Comparison of ENCODE assay signal across 1 cellular context in genomic region chr4:183326853-183327252, GRCh38.
TF ChIP-seq lines count a peak whose summit lies in the region.

No MANE protein-coding gene starts in this region.

TF ChIP-seq in K562, 482 proteins besides CTCF, POLR2A, EP300 and RAD21 (continues in another document):
- no peak for TF ChIP-seq MECOM (CRISPR knock-in tag; IDR thresholded peaks at IDR 0.05)
- TF ChIP-seq SRSF3 (IDR thresholded peaks at IDR 0.05; ENCODE audit: insufficient read depth, low read length) = no peak
- no peak for TF ChIP-seq CEBPG (CRISPR knock-in tag; IDR thresholded peaks at IDR 0.05)
- TF ChIP-seq CEBPG (tag; conservative IDR thresholded peaks at IDR 0.05 in 1 of 2, IDR thresholded peaks at IDR 0.05 in 1 of 2) = 0 out of 4 replicates have a peak, but pooled peaks of 1 of the 2 experiments have one; percentile 18
- TF ChIP-seq NRF1 (conservative IDR thresholded peaks at IDR 0.05 in 1 of 2, IDR thresholded peaks at IDR 0.05 in 1 of 2) = no peak
- TF ChIP-seq, protein P1, sequence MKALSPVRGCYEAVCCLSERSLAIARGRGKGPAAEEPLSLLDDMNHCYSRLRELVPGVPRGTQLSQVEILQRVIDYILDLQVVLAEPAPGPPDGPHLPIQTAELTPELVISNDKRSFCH (CRISPR knock-in tag; IDR thresholded peaks at IDR 0.05) = no peak
- TF ChIP-seq, protein P1 (tag; IDR thresholded peaks at IDR 0.05) = no peak
- no peak for TF ChIP-seq SNRNP70 (optimal IDR thresholded peaks at IDR 0.05; ENCODE audit: low read depth, low read length)
- no peak for TF ChIP-seq TCF7 (IDR thresholded peaks at IDR 0.05; ENCODE audit: borderline replicate concordance)
- no peak for TF ChIP-seq ZNF75A (CRISPR knock-in tag; IDR thresholded peaks at IDR 0.05)
- TF ChIP-seq ZBTB40 (IDR thresholded peaks at IDR 0.05) = no peak
- TF ChIP-seq ZBTB40 (CRISPR knock-in tag; IDR thresholded peaks at IDR 0.05) = no peak
- TF ChIP-seq JUND (IDR thresholded peaks at IDR 0.05; ENCODE audit: borderline replicate concordance, low read depth, low read length) = peak; percentile 14; the same call in 1 of the 2 replicates
- TF ChIP-seq JUND (tag; IDR thresholded peaks at IDR 0.05; ENCODE audit: borderline replicate concordance, low read depth, low read length) = no peak; the same call in 2 of the 3 replicates
- no peak for TF ChIP-seq ZNF253 (CRISPR knock-in tag; conservative IDR thresholded peaks at IDR 0.05)
- no peak for TF ChIP-seq MAZ (CRISPR knock-in tag; conservative IDR thresholded peaks at IDR 0.05 in 1 of 2, IDR thresholded peaks at IDR 0.05 in 1 of 2)
- no peak for TF ChIP-seq NONO (IDR thresholded peaks at IDR 0.05; ENCODE audit: low read depth in 2 of 2, low read length in 1 of 2)
- TF ChIP-seq ZNF3 (CRISPR knock-in tag; IDR thresholded peaks at IDR 0.05) = no peak
- no peak for TF ChIP-seq ARID2 (IDR thresholded peaks at IDR 0.05)
- TF ChIP-seq SAP30 (IDR thresholded peaks at IDR 0.05; ENCODE audit: borderline replicate concordance, insufficient read depth, low read depth, low read length, poor library complexity, severe bottlenecking) = no peak
- TF ChIP-seq POLR2B (IDR thresholded peaks at IDR 0.05; ENCODE audit: low read depth, partially characterized antibody) = no peak
- TF ChIP-seq ZNF324 (CRISPR knock-in tag; IDR thresholded peaks at IDR 0.05) = no peak
- no peak for TF ChIP-seq TAF15 (IDR thresholded peaks at IDR 0.05; ENCODE audit: low read depth, low read length)
- TF ChIP-seq ZNF445 (CRISPR knock-in tag; IDR thresholded peaks at IDR 0.05; ENCODE audit: low read depth) = no peak
- TF ChIP-seq NCOR1 (IDR thresholded peaks at IDR 0.05) = no peak
- no peak for TF ChIP-seq SMAD3 (CRISPR knock-in tag; conservative IDR thresholded peaks at IDR 0.05)
- TF ChIP-seq RFX7 (CRISPR knock-in tag; IDR thresholded peaks at IDR 0.05) = no peak
- TF ChIP-seq PHTF2 (CRISPR knock-in tag; IDR thresholded peaks at IDR 0.05) = no peak
- no peak for TF ChIP-seq UBTF (IDR thresholded peaks at IDR 0.05; ENCODE audit: borderline replicate concordance in 1 of 2, low read depth in 2 of 2, low read length in 2 of 2)
- no peak for TF ChIP-seq ATF2 (CRISPR knock-in tag; IDR thresholded peaks at IDR 0.05)
- TF ChIP-seq CCNT2 (IDR thresholded peaks at IDR 0.05; ENCODE audit: borderline replicate concordance, extremely low read depth, insufficient read length, low read depth, low read length) = no peak
- TF ChIP-seq BCLAF1 (IDR thresholded peaks at IDR 0.05; ENCODE audit: borderline replicate concordance in 1 of 2, control insufficient read depth in 1 of 2, low read depth in 2 of 2, low read length in 1 of 2) = no peak
- peak; percentile 20 for TF ChIP-seq PRDM10 (IDR thresholded peaks at IDR 0.05; ENCODE audit: partially characterized antibody)
- no peak for TF ChIP-seq TCF15 (CRISPR knock-in tag; IDR thresholded peaks at IDR 0.05)
- TF ChIP-seq SP1 (CRISPR knock-in tag; IDR thresholded peaks at IDR 0.05) = no peak
- TF ChIP-seq, protein P2, sequence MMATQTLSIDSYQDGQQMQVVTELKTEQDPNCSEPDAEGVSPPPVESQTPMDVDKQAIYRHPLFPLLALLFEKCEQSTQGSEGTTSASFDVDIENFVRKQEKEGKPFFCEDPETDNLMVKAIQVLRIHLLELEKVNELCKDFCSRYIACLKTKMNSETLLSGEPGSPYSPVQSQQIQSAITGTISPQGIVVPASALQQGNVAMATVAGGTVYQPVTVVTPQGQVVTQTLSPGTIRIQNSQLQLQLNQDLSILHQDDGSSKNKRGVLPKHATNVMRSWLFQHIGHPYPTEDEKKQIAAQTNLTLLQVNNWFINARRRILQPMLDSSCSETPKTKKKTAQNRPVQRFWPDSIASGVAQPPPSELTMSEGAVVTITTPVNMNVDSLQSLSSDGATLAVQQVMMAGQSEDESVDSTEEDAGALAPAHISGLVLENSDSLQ (IDR thresholded peaks at IDR 0.05) = no peak
- no peak for TF ChIP-seq TSC22D4 (tag; IDR thresholded peaks at IDR 0.05)
- no peak for TF ChIP-seq CBX5 (IDR thresholded peaks at IDR 0.05; ENCODE audit: borderline replicate concordance, low read depth)
- TF ChIP-seq HNRNPLL (IDR thresholded peaks at IDR 0.05; ENCODE audit: low read depth, low read length, poor library complexity, severe bottlenecking) = no peak
- 0 out of 2 replicates have a peak, but pooled peaks have one; percentile 33 for TF ChIP-seq MEF2A (IDR thresholded peaks at IDR 0.05; ENCODE audit: control insufficient read depth, low read depth, low read length)
- TF ChIP-seq BRCA1 (IDR thresholded peaks at IDR 0.05) = no peak
- no peak for TF ChIP-seq BRCA1 (CRISPR knock-in tag; IDR thresholded peaks at IDR 0.05)
- no peak for TF ChIP-seq STAG1 (CRISPR knock-in tag; IDR thresholded peaks at IDR 0.05; ENCODE audit: borderline replicate concordance)
